In the genomic region with DNA sequence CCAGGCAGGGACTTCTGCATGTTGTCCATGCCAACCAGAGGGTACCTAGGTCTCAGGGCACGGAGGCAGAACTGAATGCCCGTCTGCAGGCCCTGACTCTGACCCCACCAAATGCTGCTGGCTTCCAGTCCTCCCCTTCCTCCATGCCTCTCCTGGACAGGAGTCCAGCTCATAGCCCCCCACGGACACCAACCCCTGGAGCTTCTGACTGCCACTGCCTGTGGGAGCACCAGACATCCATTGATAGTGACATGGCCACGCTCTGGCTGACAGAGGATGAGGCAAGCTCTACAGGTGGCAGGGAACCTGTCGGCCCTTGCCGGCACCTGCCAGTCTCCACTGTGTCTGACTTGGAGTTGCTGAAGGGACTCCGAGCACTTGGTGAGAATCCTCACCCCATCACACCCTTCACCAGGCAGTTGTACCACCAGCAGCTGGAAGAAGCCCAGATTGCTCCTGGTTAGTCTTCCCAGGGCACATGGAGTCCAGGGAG, we compare ENCODE assay signal across 1 cellular context.
TF ChIP-seq lines count a peak whose summit lies in the region.

No MANE protein-coding gene starts in this region.

TF ChIP-seq in HEK293, 187 proteins besides CTCF, POLR2A, EP300 and RAD21:
- TF ChIP-seq, protein P1, sequence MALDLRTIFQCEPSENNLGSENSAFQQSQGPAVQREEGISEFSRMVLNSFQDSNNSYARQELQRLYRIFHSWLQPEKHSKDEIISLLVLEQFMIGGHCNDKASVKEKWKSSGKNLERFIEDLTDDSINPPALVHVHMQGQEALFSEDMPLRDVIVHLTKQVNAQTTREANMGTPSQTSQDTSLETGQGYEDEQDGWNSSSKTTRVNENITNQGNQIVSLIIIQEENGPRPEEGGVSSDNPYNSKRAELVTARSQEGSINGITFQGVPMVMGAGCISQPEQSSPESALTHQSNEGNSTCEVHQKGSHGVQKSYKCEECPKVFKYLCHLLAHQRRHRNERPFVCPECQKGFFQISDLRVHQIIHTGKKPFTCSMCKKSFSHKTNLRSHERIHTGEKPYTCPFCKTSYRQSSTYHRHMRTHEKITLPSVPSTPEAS (tag by site-specific recombination; IDR thresholded peaks at IDR 0.05): no peak
- TF ChIP-seq ZNF580 (tag by site-specific recombination; IDR thresholded peaks at IDR 0.05) (no peak), SCRT2 (tag by site-specific recombination; IDR thresholded peaks at IDR 0.05) (peak; percentile 98), SCRT1 (tag by site-specific recombination; IDR thresholded peaks at IDR 0.05; ENCODE audit: borderline replicate concordance) (peak; percentile 99), GLIS1 (tag by site-specific recombination; IDR thresholded peaks at IDR 0.05) (peak; percentile 90), GLIS2 (tag by site-specific recombination; IDR thresholded peaks at IDR 0.05) (peak; percentile 23; the same call in 1 of the 2 replicates)
- TF ChIP-seq, protein P2, sequence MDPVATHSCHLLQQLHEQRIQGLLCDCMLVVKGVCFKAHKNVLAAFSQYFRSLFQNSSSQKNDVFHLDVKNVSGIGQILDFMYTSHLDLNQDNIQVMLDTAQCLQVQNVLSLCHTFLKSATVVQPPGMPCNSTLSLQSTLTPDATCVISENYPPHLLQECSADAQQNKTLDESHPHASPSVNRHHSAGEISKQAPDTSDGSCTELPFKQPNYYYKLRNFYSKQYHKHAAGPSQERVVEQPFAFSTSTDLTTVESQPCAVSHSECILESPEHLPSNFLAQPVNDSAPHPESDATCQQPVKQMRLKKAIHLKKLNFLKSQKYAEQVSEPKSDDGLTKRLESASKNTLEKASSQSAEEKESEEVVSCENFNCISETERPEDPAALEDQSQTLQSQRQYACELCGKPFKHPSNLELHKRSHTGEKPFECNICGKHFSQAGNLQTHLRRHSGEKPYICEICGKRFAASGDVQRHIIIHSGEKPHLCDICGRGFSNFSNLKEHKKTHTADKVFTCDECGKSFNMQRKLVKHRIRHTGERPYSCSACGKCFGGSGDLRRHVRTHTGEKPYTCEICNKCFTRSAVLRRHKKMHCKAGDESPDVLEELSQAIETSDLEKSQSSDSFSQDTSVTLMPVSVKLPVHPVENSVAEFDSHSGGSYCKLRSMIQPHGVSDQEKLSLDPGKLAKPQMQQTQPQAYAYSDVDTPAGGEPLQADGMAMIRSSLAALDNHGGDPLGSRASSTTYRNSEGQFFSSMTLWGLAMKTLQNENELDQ (tag by site-specific recombination; IDR thresholded peaks at IDR 0.05; ENCODE audit: low read depth): no peak
